Comparison of ENCODE assay signal across 15 cellular contexts in genomic region chr19:42297034-42297433, GRCh38. TPM values are rescaled to one million over a fixed set of nuclear protein-coding genes. Genes with fewer than 3 reads are reported as not detected.
"Had no signal": no experiment of that assay in that cellular context is flagged by ENCODE, and none has a peak within 500 bp of the region (broad histone marks: within the 10 kb centered on the region; RNA-seq: fewer than 3 reads in every experiment).

No MANE protein-coding gene starts in this region.

- H3K27me3 Mint-ChIP-seq: central memory CD8-positive, alpha-beta T cell; progenitor cell of endocrine pancreas had no signal

- H3K9me3 Mint-ChIP-seq: activated naive CD4-positive, alpha-beta T cell treated with anti-CD3 and anti-CD28 coated beads for 36 hours; central memory CD8-positive, alpha-beta T cell; mesothelial cell of epicardium; T-helper 1 cell treated with Interleukin-12 subunit alpha and Interleukin-12 subunit beta and Interleukin-4 antibody, amounts not matched to agents 30 μg/mL and 1 μg/mL, for 36 hours had no signal

- H3K4me2 ChIP-seq: hepatocyte, smooth muscle cell had no signal

- H3K27me3 ChIP-seq: hepatocyte, tibial nerve had no signal

- DNase-seq: activated CD4-positive, alpha-beta T cell treated with anti-CD3 and anti-CD28 coated beads, Interleukin-2, amount 50 U/mL, for 4 hours; activated CD8-positive, alpha-beta memory T cell treated with anti-CD3 and anti-CD28 coated beads, Interleukin-2, amount 50 U/mL, for 4 hours; activated naive CD4-positive, alpha-beta T cell treated with anti-CD3 and anti-CD28 coated beads for 36 hours; cortex of kidney; effector CD8-positive, alpha-beta T cell had no signal

- ATAC-seq: activated CD4-positive, CD25-positive, alpha-beta regulatory T cell treated with anti-CD3 and anti-CD28 coated beads, Interleukin-2, amount 50 U/mL, for 24 hours; right cardiac atrium had no signal

- H3K4me3 ChIP-seq: hepatocyte, smooth muscle cell, tibial nerve had no signal

- H3K4me3 Mint-ChIP-seq: activated naive CD4-positive, alpha-beta T cell treated with anti-CD3 and anti-CD28 coated beads for 36 hours; central memory CD8-positive, alpha-beta T cell; mesothelial cell of epicardium; T-helper 1 cell treated with Interleukin-12 subunit alpha and Interleukin-12 subunit beta and Interleukin-4 antibody, amounts not matched to agents 30 μg/mL and 1 μg/mL, for 36 hours had no signal

- H2AFZ ChIP-seq: hepatocyte had no signal

- H3K27ac Mint-ChIP-seq: activated naive CD4-positive, alpha-beta T cell treated with anti-CD3 and anti-CD28 coated beads for 36 hours; mesothelial cell of epicardium; progenitor cell of endocrine pancreas; T-helper 1 cell treated with Interleukin-12 subunit alpha and Interleukin-12 subunit beta and Interleukin-4 antibody, amounts not matched to agents 30 μg/mL and 1 μg/mL, for 36 hours had no signal

- H3K27ac ChIP-seq: hepatocyte had no signal

- H3K9me3 ChIP-seq: tibial nerve had no signal

RNA-seq across cellular contexts. Expression of gene TMEM145, which starts 16.1 kb away (rescaled TPM):
- total RNA-seq: activated naive CD4-positive, alpha-beta T cell treated with anti-CD3 and anti-CD28 coated beads for 36 hours; smooth muscle cell; subcutaneous adipose tissue had no signal
- polyA plus RNA-seq: hepatocyte had no signal
